In the genomic region with DNA sequence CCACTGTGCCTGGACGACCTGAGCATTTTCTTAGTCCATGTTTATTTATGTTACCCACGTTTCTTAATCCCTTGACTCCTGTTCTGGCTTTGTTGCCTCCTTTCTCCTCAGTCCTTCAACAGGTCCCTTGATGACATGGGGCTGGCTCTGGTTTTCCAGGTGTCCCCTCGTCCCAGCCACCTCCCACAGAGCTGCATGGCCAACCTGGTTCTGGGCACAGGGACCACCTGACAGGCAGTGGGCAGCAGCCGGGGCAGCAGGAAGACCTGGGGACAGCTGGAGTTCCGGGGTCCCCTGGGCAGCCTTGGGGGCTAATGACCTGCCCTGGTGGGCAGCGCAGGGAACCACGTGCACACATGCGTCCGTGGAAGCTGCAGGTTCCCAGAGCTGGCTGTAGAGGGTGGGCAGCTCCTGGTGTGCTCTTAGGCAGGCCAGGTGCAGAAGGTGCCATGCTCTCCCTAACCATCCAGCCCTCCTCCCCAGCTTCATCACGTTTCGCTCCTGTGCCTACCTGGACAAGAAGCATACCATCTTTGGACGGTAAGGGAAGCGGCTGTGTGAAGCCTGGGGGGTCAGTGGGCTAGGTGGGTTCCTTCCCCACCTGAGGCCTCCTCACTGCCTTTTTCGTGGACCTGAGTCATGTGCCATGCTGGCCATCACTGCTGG, we compare ENCODE assay signal across 29 cellular contexts.
"Had no signal": no experiment of that assay in that cellular context is flagged by ENCODE, and none has a peak within 500 bp of the region (broad histone marks: within the 10 kb centered on the region; RNA-seq: fewer than 3 reads in every experiment).

No MANE protein-coding gene starts in this region.

- ATAC-seq: activated CD8-positive, alpha-beta memory T cell treated with anti-CD3 and anti-CD28 coated beads, Interleukin-2, amount 10 ng/mL, durations not matched to agents 7 days and 5 days; activated CD8-positive, alpha-beta T cell treated with anti-CD3 and anti-CD28 coated beads, Interleukin-2, amount 10 ng/mL, durations not matched to agents 7 days and 5 days; body of pancreas; esophagus mucosa; left colon; naive thymus-derived CD4-positive, alpha-beta T cell; sciatic nerve; stimulated activated naive B cell treated with anti-CD40 and anti-IgM and Interleukin-4, amounts not matched to agents 10 μg/mL and 1 μg/mL and 100 μg/mL, for 72 hours; upper lobe of right lung had no signal

- H3K27me3 ChIP-seq: adrenal gland, body of pancreas, neural progenitor cell, stomach, thyroid gland, upper lobe of right lung had no signal

- H3K27ac ChIP-seq: adrenal gland, body of pancreas, neural progenitor cell, skin epidermis, stomach, thyroid gland, upper lobe of right lung had no signal

- H3K4me3 ChIP-seq: adrenal gland, body of pancreas, neural progenitor cell, skin epidermis, stomach, thyroid gland, upper lobe of right lung had no signal

- H3K9me3 ChIP-seq: adrenal gland, body of pancreas, stomach, thyroid gland, upper lobe of right lung had no signal

- H3K27ac Mint-ChIP-seq: activated B cell treated with CpG ODN at 0.5 μM for 24 hours; activated CD8-positive, alpha-beta T cell treated with anti-CD3 and anti-CD28 coated beads, Interleukin-2, amount 10 ng/mL, durations not matched to agents 7 days and 5 days; activated naive CD4-positive, alpha-beta T cell treated with anti-CD3 and anti-CD28 coated beads, Interleukin-2, amount 50 U/mL, for 24 hours; mesothelial cell of epicardium; neural progenitor cell; T-helper 2 cell treated with Interferon-gamma antibody and Interleukin-4, amounts not matched to agents 5 μg/mL and 100 μg/mL, for 36 hours had no signal

- H3K27me3 Mint-ChIP-seq: activated B cell treated with CpG ODN at 0.5 μM for 24 hours; activated CD8-positive, alpha-beta memory T cell treated with anti-CD3 and anti-CD28 coated beads, Interleukin-2, amount 10 ng/mL, durations not matched to agents 7 days and 5 days; activated naive CD4-positive, alpha-beta T cell treated with anti-CD3 and anti-CD28 coated beads, Interleukin-2, amount 50 U/mL, for 24 hours; naive thymus-derived CD4-positive, alpha-beta T cell; stimulated activated naive B cell treated with anti-CD40 and anti-IgM and Interleukin-4, amounts not matched to agents 10 μg/mL and 1 μg/mL and 100 μg/mL, for 72 hours had no signal

- H3K4me1 Mint-ChIP-seq: mesothelial cell of epicardium had no signal

- H3K9me3 Mint-ChIP-seq: activated B cell treated with CpG ODN at 0.5 μM for 24 hours; activated naive CD4-positive, alpha-beta T cell treated with anti-CD3 and anti-CD28 coated beads, Interleukin-2, amount 50 U/mL, for 24 hours; immature natural killer cell; mesothelial cell of epicardium; naive thymus-derived CD4-positive, alpha-beta T cell; neural progenitor cell; stimulated activated naive B cell treated with anti-CD40 and anti-IgM and Interleukin-4, amounts not matched to agents 10 μg/mL and 1 μg/mL and 100 μg/mL, for 72 hours; T-helper 2 cell treated with Interferon-gamma antibody and Interleukin-4, amounts not matched to agents 5 μg/mL and 100 μg/mL, for 36 hours had no signal

- H3K36me3 ChIP-seq: neural progenitor cell had no signal

- H3K4me3 Mint-ChIP-seq: activated B cell treated with CpG ODN at 0.5 μM for 24 hours; activated CD8-positive, alpha-beta memory T cell treated with anti-CD3 and anti-CD28 coated beads, Interleukin-2, amount 10 ng/mL, durations not matched to agents 7 days and 5 days; activated CD8-positive, alpha-beta T cell treated with anti-CD3 and anti-CD28 coated beads, Interleukin-2, amount 10 ng/mL, durations not matched to agents 7 days and 5 days; activated naive CD4-positive, alpha-beta T cell treated with anti-CD3 and anti-CD28 coated beads, Interleukin-2, amount 50 U/mL, for 24 hours; immature natural killer cell; mesothelial cell of epicardium; naive thymus-derived CD4-positive, alpha-beta T cell; neural progenitor cell; stimulated activated naive B cell treated with anti-CD40 and anti-IgM and Interleukin-4, amounts not matched to agents 10 μg/mL and 1 μg/mL and 100 μg/mL, for 72 hours; T-helper 2 cell treated with Interferon-gamma antibody and Interleukin-4, amounts not matched to agents 5 μg/mL and 100 μg/mL, for 36 hours had no signal

- H3K4me1 ChIP-seq: adrenal gland, neural progenitor cell had no signal

- DNase-seq: activated B cell treated with CpG ODN at 0.5 μM for 24 hours; activated CD8-positive, alpha-beta memory T cell treated with anti-CD3 and anti-CD28 coated beads, Interleukin-2, amount 10 ng/mL, durations not matched to agents 7 days and 5 days; activated CD8-positive, alpha-beta T cell treated with anti-CD3 and anti-CD28 coated beads, Interleukin-2, amount 10 ng/mL, durations not matched to agents 7 days and 5 days; activated effector memory CD4-positive, alpha-beta T cell treated with anti-CD3 and anti-CD28 coated beads, Interleukin-2, amount 50 U/mL, for 16 hours; adrenal gland; body of pancreas; cortex of kidney; foreskin fibroblast; head of caudate nucleus; hypothalamus; immature natural killer cell; kidney; left colon; naive thymus-derived CD4-positive, alpha-beta T cell; stimulated activated CD4-positive, alpha-beta T cell treated with anti-CD3 and anti-CD28 coated beads, Interleukin-12 subunit alpha, Interleukin-12 subunit beta, amount 100 ng/mL, for 4 hours; stimulated activated CD4-positive, alpha-beta T cell treated with anti-CD3 and anti-CD28 coated beads, Interleukin-4, amount 100 ng/mL, for 4 hours; stimulated activated CD8-positive, alpha-beta memory T cell treated with anti-CD3 and anti-CD28 coated beads, Interleukin-4, amount 100 ng/mL, for 48 hours; stimulated activated naive B cell treated with anti-CD40 and anti-IgM and Interleukin-4, amounts not matched to agents 10 μg/mL and 1 μg/mL and 100 μg/mL, for 72 hours; stomach; T-helper 1 cell; thyroid gland; upper lobe of right lung had no signal

- FAIRE-seq: kidney had no signal
